ENCODE assay signal across 27 cellular contexts in genomic region chr1:230936475-230936874, GRCh38.
"Had no signal": no experiment of that assay in that cellular context is flagged by ENCODE, and none has a peak within 500 bp of the region (broad histone marks: within the 10 kb centered on the region; RNA-seq: fewer than 3 reads in every experiment).

No MANE protein-coding gene starts in this region.

- H3K27me3 Mint-ChIP-seq: activated CD4-positive, alpha-beta memory T cell treated with anti-CD3 and anti-CD28 coated beads for 36 hours; activated naive CD4-positive, alpha-beta T cell treated with anti-CD3 and anti-CD28 coated beads, Interleukin-2, amount 10 ng/mL, durations not matched to agents 7 days and 5 days; dendritic cell treated with granulocyte-macrophage colony-stimulating factor and Interleukin-4, amounts not matched to agents 40 ng/mL and 50 ng/mL, for 4 days; naive B cell; stimulated activated naive CD8-positive, alpha-beta T cell treated with anti-CD3 and anti-CD28 coated beads, Interleukin-15, Interleukin-2, amounts not matched to agents 100 ng/mL and 50 ng/mL, for 24 hours; T-cell; type B pancreatic cell had no signal

- H3K27ac ChIP-seq: breast epithelium, esophagus muscularis mucosa, foreskin keratinocyte, heart left ventricle, neural progenitor cell, parathyroid adenoma, psoas muscle, uterus, VCaP had no signal

- H3K9me3 Mint-ChIP-seq: activated CD4-positive, alpha-beta memory T cell treated with anti-CD3 and anti-CD28 coated beads for 36 hours; activated naive CD4-positive, alpha-beta T cell treated with anti-CD3 and anti-CD28 coated beads, Interleukin-2, amount 10 ng/mL, durations not matched to agents 7 days and 5 days; dendritic cell treated with granulocyte-macrophage colony-stimulating factor and Interleukin-4, amounts not matched to agents 40 ng/mL and 50 ng/mL, for 4 days; mesothelial cell of epicardium; naive B cell; neural progenitor cell; stimulated activated naive CD8-positive, alpha-beta T cell treated with anti-CD3 and anti-CD28 coated beads, Interleukin-15, Interleukin-2, amounts not matched to agents 100 ng/mL and 50 ng/mL, for 24 hours; T-cell; type B pancreatic cell had no signal

- H3K9me3 ChIP-seq: breast epithelium, esophagus muscularis mucosa, heart left ventricle, psoas muscle, uterus had no signal

- H3K27me3 ChIP-seq: breast epithelium, esophagus muscularis mucosa, foreskin keratinocyte, heart left ventricle, neural progenitor cell, uterus had no signal

- H3K4me3 Mint-ChIP-seq: activated CD4-positive, alpha-beta memory T cell treated with anti-CD3 and anti-CD28 coated beads for 36 hours; activated naive CD4-positive, alpha-beta T cell treated with anti-CD3 and anti-CD28 coated beads, Interleukin-2, amount 10 ng/mL, durations not matched to agents 7 days and 5 days; dendritic cell treated with granulocyte-macrophage colony-stimulating factor and Interleukin-4, amounts not matched to agents 40 ng/mL and 50 ng/mL, for 4 days; mesothelial cell of epicardium; naive B cell; neural progenitor cell; stimulated activated naive CD8-positive, alpha-beta T cell treated with anti-CD3 and anti-CD28 coated beads, Interleukin-15, Interleukin-2, amounts not matched to agents 100 ng/mL and 50 ng/mL, for 24 hours; T-cell; type B pancreatic cell had no signal

- ATAC-seq: foreskin keratinocyte, heart left ventricle, psoas muscle, T-cell had no signal

- H3K4me1 Mint-ChIP-seq: neural progenitor cell had no signal

- H3K27ac Mint-ChIP-seq: activated naive CD4-positive, alpha-beta T cell treated with anti-CD3 and anti-CD28 coated beads, Interleukin-2, amount 10 ng/mL, durations not matched to agents 7 days and 5 days; dendritic cell treated with granulocyte-macrophage colony-stimulating factor and Interleukin-4, amounts not matched to agents 40 ng/mL and 50 ng/mL, for 4 days; mesothelial cell of epicardium; neural progenitor cell; stimulated activated naive CD8-positive, alpha-beta T cell treated with anti-CD3 and anti-CD28 coated beads, Interleukin-15, Interleukin-2, amounts not matched to agents 100 ng/mL and 50 ng/mL, for 24 hours; type B pancreatic cell had no signal

- DNase-seq: activated CD4-positive, alpha-beta memory T cell treated with anti-CD3 and anti-CD28 coated beads for 36 hours; activated CD4-positive, alpha-beta T cell treated with anti-CD3 and anti-CD28 coated beads for 48 hours; activated effector memory CD4-positive, alpha-beta T cell treated with anti-CD3 and anti-CD28 coated beads, Interleukin-2, amount 50 U/mL, for 16 hours; activated naive CD4-positive, alpha-beta T cell treated with anti-CD3 and anti-CD28 coated beads, Interleukin-2, amount 10 ng/mL, durations not matched to agents 7 days and 5 days; activated T-cell treated with anti-CD3 and anti-CD28 coated beads, Interleukin-2, amount 50 U/mL, for 48 hours; amygdala; central memory CD4-positive, alpha-beta T cell; foreskin keratinocyte; heart left ventricle; hypothalamus; naive B cell; occipital lobe; psoas muscle; stimulated activated CD4-positive, alpha-beta T cell treated with anti-CD3 and anti-CD28 coated beads, Interleukin-15, amount 100 ng/mL, for 24 hours; stimulated activated CD4-positive, alpha-beta T cell treated with anti-CD3 and anti-CD28 coated beads, Interleukin-2, amount 100 ng/mL, for 24 hours; T-cell; T-helper 9 cell; uterus had no signal
